In genomic region chr16:3457434-3458252, GRCh38 we compare ENCODE assay signal across 1 cellular context.
TF ChIP-seq lines count a peak whose summit lies in the region.

No MANE protein-coding gene starts in this region.

TF ChIP-seq in HepG2, 621 proteins besides CTCF, POLR2A, EP300 and RAD21 (continued from another document and continues in another):
- TF ChIP-seq ZNF850 (CRISPR knock-in tag; conservative IDR thresholded peaks at IDR 0.05) (no peak; the same call in 1 of the 2 replicates), SMARCC2 (IDR thresholded peaks at IDR 0.05) (no peak), ZNF121 (CRISPR knock-in tag; IDR thresholded peaks at IDR 0.05) (peak; percentile 54), ZNF546 (CRISPR knock-in tag; conservative IDR thresholded peaks at IDR 0.05) (peak; percentile 75; the same call in 1 of the 2 replicates), HOXA7 (CRISPR knock-in tag; IDR thresholded peaks at IDR 0.05) (no peak), YEATS4 (CRISPR knock-in tag; IDR thresholded peaks at IDR 0.05; ENCODE audit: borderline replicate concordance) (peak; percentile 96), PHF8 (CRISPR knock-in tag; IDR thresholded peaks at IDR 0.05) (peak; percentile 92), NR2C2 (CRISPR knock-in tag; IDR thresholded peaks at IDR 0.05; ENCODE audit: borderline replicate concordance) (peak; percentile 73; the same call in 1 of the 2 replicates), ZNF747 (CRISPR knock-in tag; IDR thresholded peaks at IDR 0.05; ENCODE audit: borderline replicate concordance) (no peak), HOXA3 (CRISPR knock-in tag; IDR thresholded peaks at IDR 0.05) (peak; percentile 99), FOXK1 (CRISPR knock-in tag; IDR thresholded peaks at IDR 0.05; ENCODE audit: borderline replicate concordance, low read depth) (peak; percentile 74; the same call in 1 of the 2 replicates), ZUFSP (CRISPR knock-in tag; IDR thresholded peaks at IDR 0.05; ENCODE audit: borderline replicate concordance) (no peak), MIXL1 (CRISPR knock-in tag; IDR thresholded peaks at IDR 0.05) (no peak), REST (IDR thresholded peaks at IDR 0.05; ENCODE audit: borderline replicate concordance in 1 of 2, low read depth in 1 of 2, low read length in 2 of 2) (0 out of 4 replicates have a peak, but pooled peaks of 1 of the 2 experiments have one; percentile 19), ZNF746 (CRISPR knock-in tag; IDR thresholded peaks at IDR 0.05) (no peak), ZNF343 (CRISPR knock-in tag; IDR thresholded peaks at IDR 0.05) (peak; percentile 38; the same call in 1 of the 2 replicates), ZNF768 (CRISPR knock-in tag; IDR thresholded peaks at IDR 0.05) (peak; percentile 50; the same call in 1 of the 2 replicates), SSRP1 (CRISPR knock-in tag; IDR thresholded peaks at IDR 0.05) (no peak), ZNF710 (CRISPR knock-in tag; IDR thresholded peaks at IDR 0.05; ENCODE audit: borderline replicate concordance) (peak; percentile 47), TBX3 (IDR thresholded peaks at IDR 0.05; ENCODE audit: borderline replicate concordance) (peak; percentile 32; the same call in 1 of the 2 replicates), MIER2 (CRISPR knock-in tag; IDR thresholded peaks at IDR 0.05) (no peak), ZNF431 (CRISPR knock-in tag; IDR thresholded peaks at IDR 0.05; ENCODE audit: borderline replicate concordance, low read depth) (no peak), TEAD2 (CRISPR knock-in tag; IDR thresholded peaks at IDR 0.05) (no peak), ZSCAN22 (CRISPR knock-in tag; IDR thresholded peaks at IDR 0.05) (peak; percentile 58; the same call in 1 of the 2 replicates), ATF4 (CRISPR knock-in tag; IDR thresholded peaks at IDR 0.05) (no peak), MAFF (IDR thresholded peaks at IDR 0.05; ENCODE audit: low read depth, low read length) (no peak), ETV5 (CRISPR knock-in tag; IDR thresholded peaks at IDR 0.05; ENCODE audit: borderline replicate concordance) (no peak; the same call in 1 of the 2 replicates), SALL1 (CRISPR knock-in tag; IDR thresholded peaks at IDR 0.05) (peak; percentile 69; the same call in 1 of the 2 replicates), MXD1 (CRISPR knock-in tag; IDR thresholded peaks at IDR 0.05) (no peak; the same call in 1 of the 2 replicates), RARG (CRISPR knock-in tag; IDR thresholded peaks at IDR 0.05; ENCODE audit: low read depth) (no peak), SRF (IDR thresholded peaks at IDR 0.05; ENCODE audit: low read depth, low read length) (no peak), MBNL3 (CRISPR knock-in tag; conservative IDR thresholded peaks at IDR 0.05) (no peak), NR2F1 (CRISPR knock-in tag; IDR thresholded peaks at IDR 0.05) (0 out of 4 replicates have a peak, but pooled peaks of 1 of the 2 experiments have one; percentile 46), ZNF382 (CRISPR knock-in tag; IDR thresholded peaks at IDR 0.05; ENCODE audit: borderline replicate concordance) (no peak), KLF15 (CRISPR knock-in tag; IDR thresholded peaks at IDR 0.05; ENCODE audit: borderline replicate concordance) (peak; percentile 33; the same call in 1 of the 2 replicates), ZFX (CRISPR knock-in tag; IDR thresholded peaks at IDR 0.05; ENCODE audit: low read depth) (peak; percentile 97), ATF7-NPFF (CRISPR knock-in tag; IDR thresholded peaks at IDR 0.05; ENCODE audit: low read depth) (peak; percentile 69; the same call in 1 of the 2 replicates)
- TF ChIP-seq, protein P1, sequence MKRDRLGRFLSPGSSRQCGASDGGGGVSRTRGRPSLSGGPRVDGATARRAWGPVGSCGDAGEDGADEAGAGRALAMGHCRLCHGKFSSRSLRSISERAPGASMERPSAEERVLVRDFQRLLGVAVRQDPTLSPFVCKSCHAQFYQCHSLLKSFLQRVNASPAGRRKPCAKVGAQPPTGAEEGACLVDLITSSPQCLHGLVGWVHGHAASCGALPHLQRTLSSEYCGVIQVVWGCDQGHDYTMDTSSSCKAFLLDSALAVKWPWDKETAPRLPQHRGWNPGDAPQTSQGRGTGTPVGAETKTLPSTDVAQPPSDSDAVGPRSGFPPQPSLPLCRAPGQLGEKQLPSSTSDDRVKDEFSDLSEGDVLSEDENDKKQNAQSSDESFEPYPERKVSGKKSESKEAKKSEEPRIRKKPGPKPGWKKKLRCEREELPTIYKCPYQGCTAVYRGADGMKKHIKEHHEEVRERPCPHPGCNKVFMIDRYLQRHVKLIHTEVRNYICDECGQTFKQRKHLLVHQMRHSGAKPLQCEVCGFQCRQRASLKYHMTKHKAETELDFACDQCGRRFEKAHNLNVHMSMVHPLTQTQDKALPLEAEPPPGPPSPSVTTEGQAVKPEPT (CRISPR knock-in tag; IDR thresholded peaks at IDR 0.05; ENCODE audit: low read depth): peak; percentile 72; the same call in 1 of the 2 replicates
- TF ChIP-seq, protein P2, sequence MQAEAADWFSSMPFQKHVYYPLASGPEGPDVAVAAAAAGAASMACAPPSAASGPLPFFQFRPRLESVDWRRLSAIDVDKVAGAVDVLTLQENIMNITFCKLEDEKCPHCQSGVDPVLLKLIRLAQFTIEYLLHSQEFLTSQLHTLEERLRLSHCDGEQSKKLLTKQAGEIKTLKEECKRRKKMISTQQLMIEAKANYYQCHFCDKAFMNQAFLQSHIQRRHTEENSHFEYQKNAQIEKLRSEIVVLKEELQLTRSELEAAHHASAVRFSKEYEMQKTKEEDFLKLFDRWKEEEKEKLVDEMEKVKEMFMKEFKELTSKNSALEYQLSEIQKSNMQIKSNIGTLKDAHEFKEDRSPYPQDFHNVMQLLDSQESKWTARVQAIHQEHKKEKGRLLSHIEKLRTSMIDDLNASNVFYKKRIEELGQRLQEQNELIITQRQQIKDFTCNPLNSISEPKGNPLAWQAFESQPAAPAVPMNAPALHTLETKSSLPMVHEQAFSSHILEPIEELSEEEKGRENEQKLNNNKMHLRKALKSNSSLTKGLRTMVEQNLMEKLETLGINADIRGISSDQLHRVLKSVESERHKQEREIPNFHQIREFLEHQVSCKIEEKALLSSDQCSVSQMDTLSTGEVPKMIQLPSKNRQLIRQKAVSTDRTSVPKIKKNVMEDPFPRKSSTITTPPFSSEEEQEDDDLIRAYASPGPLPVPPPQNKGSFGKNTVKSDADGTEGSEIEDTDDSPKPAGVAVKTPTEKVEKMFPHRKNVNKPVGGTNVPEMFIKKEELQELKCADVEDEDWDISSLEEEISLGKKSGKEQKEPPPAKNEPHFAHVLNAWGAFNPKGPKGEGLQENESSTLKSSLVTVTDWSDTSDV (CRISPR knock-in tag; IDR thresholded peaks at IDR 0.05): no peak
- TF ChIP-seq, protein P3, sequence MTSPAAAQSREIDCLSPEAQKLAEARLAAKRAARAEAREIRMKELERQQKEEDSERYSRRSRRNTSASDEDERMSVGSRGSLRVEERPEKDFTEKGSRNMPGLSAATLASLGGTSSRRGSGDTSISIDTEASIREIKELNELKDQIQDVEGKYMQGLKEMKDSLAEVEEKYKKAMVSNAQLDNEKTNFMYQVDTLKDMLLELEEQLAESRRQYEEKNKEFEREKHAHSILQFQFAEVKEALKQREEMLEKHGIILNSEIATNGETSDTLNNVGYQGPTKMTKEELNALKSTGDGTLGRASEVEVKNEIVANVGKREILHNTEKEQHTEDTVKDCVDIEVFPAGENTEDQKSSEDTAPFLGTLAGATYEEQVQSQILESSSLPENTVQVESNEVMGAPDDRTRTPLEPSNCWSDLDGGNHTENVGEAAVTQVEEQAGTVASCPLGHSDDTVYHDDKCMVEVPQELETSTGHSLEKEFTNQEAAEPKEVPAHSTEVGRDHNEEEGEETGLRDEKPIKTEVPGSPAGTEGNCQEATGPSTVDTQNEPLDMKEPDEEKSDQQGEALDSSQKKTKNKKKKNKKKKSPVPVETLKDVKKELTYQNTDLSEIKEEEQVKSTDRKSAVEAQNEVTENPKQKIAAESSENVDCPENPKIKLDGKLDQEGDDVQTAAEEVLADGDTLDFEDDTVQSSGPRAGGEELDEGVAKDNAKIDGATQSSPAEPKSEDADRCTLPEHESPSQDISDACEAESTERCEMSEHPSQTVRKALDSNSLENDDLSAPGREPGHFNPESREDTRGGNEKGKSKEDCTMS (CRISPR knock-in tag; conservative IDR thresholded peaks at IDR 0.05): no peak
- TF ChIP-seq, protein P4, sequence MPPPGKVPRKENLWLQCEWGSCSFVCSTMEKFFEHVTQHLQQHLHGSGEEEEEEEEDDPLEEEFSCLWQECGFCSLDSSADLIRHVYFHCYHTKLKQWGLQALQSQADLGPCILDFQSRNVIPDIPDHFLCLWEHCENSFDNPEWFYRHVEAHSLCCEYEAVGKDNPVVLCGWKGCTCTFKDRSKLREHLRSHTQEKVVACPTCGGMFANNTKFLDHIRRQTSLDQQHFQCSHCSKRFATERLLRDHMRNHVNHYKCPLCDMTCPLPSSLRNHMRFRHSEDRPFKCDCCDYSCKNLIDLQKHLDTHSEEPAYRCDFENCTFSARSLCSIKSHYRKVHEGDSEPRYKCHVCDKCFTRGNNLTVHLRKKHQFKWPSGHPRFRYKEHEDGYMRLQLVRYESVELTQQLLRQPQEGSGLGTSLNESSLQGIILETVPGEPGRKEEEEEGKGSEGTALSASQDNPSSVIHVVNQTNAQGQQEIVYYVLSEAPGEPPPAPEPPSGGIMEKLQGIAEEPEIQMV (CRISPR knock-in tag; IDR thresholded peaks at IDR 0.05; ENCODE audit: low read depth): peak; percentile 81; the same call in 1 of the 2 replicates
- TF ChIP-seq, protein P5, sequence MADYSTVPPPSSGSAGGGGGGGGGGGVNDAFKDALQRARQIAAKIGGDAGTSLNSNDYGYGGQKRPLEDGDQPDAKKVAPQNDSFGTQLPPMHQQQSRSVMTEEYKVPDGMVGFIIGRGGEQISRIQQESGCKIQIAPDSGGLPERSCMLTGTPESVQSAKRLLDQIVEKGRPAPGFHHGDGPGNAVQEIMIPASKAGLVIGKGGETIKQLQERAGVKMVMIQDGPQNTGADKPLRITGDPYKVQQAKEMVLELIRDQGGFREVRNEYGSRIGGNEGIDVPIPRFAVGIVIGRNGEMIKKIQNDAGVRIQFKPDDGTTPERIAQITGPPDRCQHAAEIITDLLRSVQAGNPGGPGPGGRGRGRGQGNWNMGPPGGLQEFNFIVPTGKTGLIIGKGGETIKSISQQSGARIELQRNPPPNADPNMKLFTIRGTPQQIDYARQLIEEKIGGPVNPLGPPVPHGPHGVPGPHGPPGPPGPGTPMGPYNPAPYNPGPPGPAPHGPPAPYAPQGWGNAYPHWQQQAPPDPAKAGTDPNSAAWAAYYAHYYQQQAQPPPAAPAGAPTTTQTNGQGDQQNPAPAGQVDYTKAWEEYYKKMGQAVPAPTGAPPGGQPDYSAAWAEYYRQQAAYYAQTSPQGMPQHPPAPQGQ (CRISPR knock-in tag; IDR thresholded peaks at IDR 0.05; ENCODE audit: borderline replicate concordance): no peak
